In the genomic region with DNA sequence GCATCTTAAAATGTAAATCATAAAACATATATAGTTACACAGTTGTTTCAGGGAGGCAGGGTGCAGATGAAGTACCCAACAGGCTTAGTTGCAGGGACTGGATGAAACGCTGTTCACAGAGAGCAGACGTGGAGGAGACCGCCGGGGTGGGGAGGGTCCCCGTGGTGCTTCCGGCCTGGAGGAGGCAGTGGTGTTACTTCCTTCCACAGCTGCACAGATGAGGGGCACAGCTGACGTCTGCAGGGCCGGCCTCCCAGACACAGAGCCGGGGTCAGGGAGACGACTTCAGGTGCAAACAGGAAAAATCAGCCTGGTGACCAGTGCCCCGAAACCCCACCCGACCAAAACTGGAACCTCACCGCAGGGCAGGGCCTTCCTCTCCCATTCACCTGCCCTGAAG, we compare ENCODE assay signal across 15 cellular contexts. TPM values are rescaled to one million over a fixed set of nuclear protein-coding genes. Genes with fewer than 3 reads are reported as not detected.
DNase-seq lines count a peak whose midpoint lies in the region; ATAC-seq and TF ChIP-seq lines count a peak whose summit lies in the region.
"Had no signal": no experiment of that assay in that cellular context is flagged by ENCODE, and none has a peak within 500 bp of the region (broad histone marks: within the 10 kb centered on the region; RNA-seq: fewer than 3 reads in every experiment).

No MANE protein-coding gene starts in this region.

- H3K27me3 Mint-ChIP-seq in activated CD8-positive, alpha-beta T cell treated with anti-CD3 and anti-CD28 coated beads, Interleukin-2, amount 10 ng/mL, durations not matched to agents 7 days and 5 days (ENCODE audit: low read depth): peaks cover 11% of the 10 kb centered on the region
- no peaks in the 10 kb centered on the region for H3K27me3 Mint-ChIP-seq in natural killer cell (ENCODE audit: low read depth in 2 of 2)

- no peak overlapping the region for H3K4me3 Mint-ChIP-seq in activated CD8-positive, alpha-beta T cell treated with anti-CD3 and anti-CD28 coated beads, Interleukin-2, amount 10 ng/mL, durations not matched to agents 7 days and 5 days
- H3K4me3 Mint-ChIP-seq in natural killer cell: peak overlapping the region; percentile 88
- H3K4me3 Mint-ChIP-seq: mesothelial cell of epicardium had no signal

- no peak overlapping the region for H3K27ac Mint-ChIP-seq in activated CD8-positive, alpha-beta T cell treated with anti-CD3 and anti-CD28 coated beads, Interleukin-2, amount 10 ng/mL, durations not matched to agents 7 days and 5 days
- peak overlapping the region; percentile 78 to 80 for H3K27ac Mint-ChIP-seq in natural killer cell
- H3K27ac Mint-ChIP-seq: mesothelial cell of epicardium had no signal

- H3K27me3 ChIP-seq in GM06990 (replicated peaks; ENCODE audit: control insufficient read depth, insufficient read depth, low read length): no peaks in the 10 kb centered on the region
- H3K27me3 ChIP-seq in H7 (ENCODE audit: control insufficient read depth, insufficient read depth, low read length): no peaks in the 10 kb centered on the region

- POLR2A ChIA-PET in activated CD8-positive, alpha-beta T cell treated with anti-CD3 and anti-CD28 coated beads, Interleukin-2, amount 10 ng/mL, durations not matched to agents 7 days and 5 days (lab: Charles Lee): interaction anchor here (1.0 kb wide), 1 partner anchor 28 kb away, joined by 3 read pairs; a partner anchor contains a TSS

- H3K9me3 Mint-ChIP-seq in activated CD8-positive, alpha-beta T cell treated with anti-CD3 and anti-CD28 coated beads, Interleukin-2, amount 10 ng/mL, durations not matched to agents 7 days and 5 days (ENCODE audit: insufficient read depth): no peaks in the 10 kb centered on the region
- H3K9me3 Mint-ChIP-seq in natural killer cell: no peaks in the 10 kb centered on the region
- H3K9me3 Mint-ChIP-seq: mesothelial cell of epicardium had no signal

- peaks cover 33% of the 10 kb centered on the region for H3K4me1 Mint-ChIP-seq in activated CD8-positive, alpha-beta T cell treated with anti-CD3 and anti-CD28 coated beads, Interleukin-2, amount 10 ng/mL, durations not matched to agents 7 days and 5 days (ENCODE audit: low read depth)
- peaks cover 24 to 25% of the 10 kb centered on the region in 2 donors for H3K4me1 Mint-ChIP-seq in natural killer cell

- intact Hi-C loops in natural killer cell (cut with micrococcal nuclease): no loop called here

- CTCF ChIA-PET in activated CD8-positive, alpha-beta T cell treated with anti-CD3 and anti-CD28 coated beads, Interleukin-2, amount 10 ng/mL, durations not matched to agents 7 days and 5 days (lab: Charles Lee): interaction anchor here (1.5 to 1.6 kb wide), 2 partner anchors 14 to 16 kb away, joined by 3 to 6 read pairs; no protein-coding TSS in a partner anchor

- TF ChIP-seq CTCF in GM06990 (IDR thresholded peaks at IDR 0.05; ENCODE audit: insufficient read depth, low read length, poor library complexity, severe bottlenecking) (peak; percentile 11), natural killer cell (IDR thresholded peaks at IDR 0.05) (no peak)

- ATAC-seq in activated CD8-positive, alpha-beta T cell treated with anti-CD3 and anti-CD28 coated beads, Interleukin-2, amount 10 ng/mL, durations not matched to agents 7 days and 5 days: peak; percentile 25
- ATAC-seq in natural killer cell: peak; percentile 46 to 66 (median 60)
- no peak for ATAC-seq in GM21390 (IDR thresholded peaks at IDR 0.05; ENCODE audit: unreplicated experiment)
- ATAC-seq: esophagus mucosa, heart right ventricle had no signal

- H3K36me3 Mint-ChIP-seq in activated CD8-positive, alpha-beta T cell treated with anti-CD3 and anti-CD28 coated beads, Interleukin-2, amount 10 ng/mL, durations not matched to agents 7 days and 5 days (ENCODE audit: low read depth): peaks cover 3% of the 10 kb centered on the region
- H3K36me3 Mint-ChIP-seq in natural killer cell: no peaks in the 10 kb centered on the region

- H3K4me3 ChIP-seq in GM06990 (replicated peaks; ENCODE audit: low read depth, low read length): no peak overlapping the region
- H3K4me3 ChIP-seq in H7 (ENCODE audit: insufficient read depth, low read depth, low read length): no peak overlapping the region
- H3K4me3 ChIP-seq: heart right ventricle, SK-N-MC had no signal

- H3K36me3 ChIP-seq in GM06990 (ENCODE audit: control insufficient read depth, insufficient read depth, low read length) (no peaks in the 10 kb centered on the region), H7 (replicated peaks; ENCODE audit: control insufficient read depth, insufficient read depth, low read length) (no peaks in the 10 kb centered on the region)
- H3K36me3 ChIP-seq: heart right ventricle had no signal

- DNase-seq in GM06990 (ENCODE audit: extremely low read depth, insufficient read length): peak; percentile 55
- peak; percentile 73 for DNase-seq in H7
- DNase-seq in activated CD8-positive, alpha-beta T cell treated with anti-CD3 and anti-CD28 coated beads, Interleukin-2, amount 10 ng/mL, durations not matched to agents 7 days and 5 days: peak; percentile 56
- no peak for DNase-seq in natural killer cell
- no peak for DNase-seq in NCI-H2029 (lab: John Stamatoyannopoulos, UW)
- DNase-seq in GM19238 (ENCODE audit: insufficient read length, low spot score): no peak
- DNase-seq: heart right ventricle, kidney, NCI-H1694, occipital lobe, OCI-M1 had no signal

RNA-seq across cellular contexts. Expression of a gene that starts 17.1 kb away (rescaled TPM):
- 8.2 and 9.6 TPM in 2 replicates for total RNA-seq in H7 (2014; rRNA removed; shearing (Covaris generic))
- total RNA-seq in activated CD8-positive, alpha-beta T cell treated with anti-CD3 and anti-CD28 coated beads, Interleukin-2, amount 10 ng/mL, durations not matched to agents 7 days and 5 days: under 1 TPM in 1 of 2 experiments, not detected in 1; 0.08 TPM
- 1 to 10 TPM; 4.5 to 8.7 (median 6.5) TPM for total RNA-seq in natural killer cell

RNA-seq across cellular contexts. Expression of a gene that starts 28.0 kb away (rescaled TPM):
- total RNA-seq in H7 (2014; rRNA removed; shearing (Covaris generic)): 70.5 and 71.8 TPM in 2 replicates
- 100 to 1,000 TPM; 169 to 178 TPM for total RNA-seq in activated CD8-positive, alpha-beta T cell treated with anti-CD3 and anti-CD28 coated beads, Interleukin-2, amount 10 ng/mL, durations not matched to agents 7 days and 5 days
- total RNA-seq in natural killer cell: 100 to 1,000 TPM; 509 to 682 (median 567) TPM

RNA-seq across cellular contexts. Expression of a gene that starts 29.0 kb away (rescaled TPM):
- 51.9 and 52.0 TPM in 2 replicates for total RNA-seq in H7 (2014; rRNA removed; shearing (Covaris generic))
- 100 to 1,000 TPM; 123 to 149 TPM for total RNA-seq in activated CD8-positive, alpha-beta T cell treated with anti-CD3 and anti-CD28 coated beads, Interleukin-2, amount 10 ng/mL, durations not matched to agents 7 days and 5 days
- 10 to 100 TPM; 43.3 to 45.4 (median 45.1) TPM for total RNA-seq in natural killer cell

Comparison
In these comparisons a context has a peak if more than half of its experiments do, and no peak if none do; other contexts are left out.
1. DNase-seq: peak in GM06990 (single experiment), H7 (single experiment) and activated CD8-positive, alpha-beta T cell treated with anti-CD3 and anti-CD28 coated beads, Interleukin-2, amount 10 ng/mL, durations not matched to agents 7 days and 5 days (single experiment); none in natural killer cell (single experiment), NCI-H2029 (single experiment) and GM19238 (single experiment).